26 cellular contexts compared by ENCODE assay signal in the genomic region with DNA sequence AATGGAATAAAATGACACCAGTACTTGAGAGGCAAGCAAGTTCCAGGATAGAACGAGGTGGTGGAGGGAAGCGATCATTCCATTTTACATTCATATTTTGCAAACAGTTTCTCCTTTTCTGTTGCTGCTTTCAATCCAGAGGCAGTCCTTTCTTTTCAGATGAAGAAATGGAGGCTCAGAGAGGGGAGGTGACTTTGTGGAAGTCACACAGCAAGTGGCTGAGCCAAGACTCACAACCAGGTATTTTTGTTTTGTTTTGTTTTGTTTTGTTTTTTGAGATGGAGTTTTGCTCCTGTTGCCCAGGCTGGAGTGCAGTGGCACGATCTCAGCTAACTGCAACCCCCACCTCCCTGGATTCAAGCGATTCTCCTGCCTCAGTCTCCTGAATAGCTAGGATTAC. TPM values are rescaled to one million over a fixed set of nuclear protein-coding genes. Genes with fewer than 3 reads are reported as not detected.
"Had no signal": no experiment of that assay in that cellular context is flagged by ENCODE, and none has a peak within 500 bp of the region (broad histone marks: within the 10 kb centered on the region; RNA-seq: fewer than 3 reads in every experiment).

No MANE protein-coding gene starts in this region.

- FAIRE-seq: HTR-8/SVneo, RCC 7860 had no signal

- H3K4me3 ChIP-seq: SJSA1, SK-N-MC had no signal

- DNase-seq: IMR-90, Kasumi-1, MM.1S, NCI-H1092 treated with DMSO at 0.1 percent for 48 hours, NCI-H1436, NCI-H187, NCI-H2029, NCI-H2081 treated with DMSO at 0.1 percent for 48 hours, NCI-H2171, NCI-H226, NCI-H446, NCI-H510A, NCI-H524 treated with DMSO at 0.1 percent for 48 hours, NCI-H69, NCI-H774, Right ventricle myocardium superior, RPMI8226, SIG-M5, SW 1271 had no signal

- H3K9ac ChIP-seq: KMS-11 had no signal

- H3K27ac ChIP-seq: HL-60, KMS-11, SJSA1, SK-N-MC had no signal

- H3K9me3 ChIP-seq: SJSA1 had no signal

- H3K36me3 ChIP-seq: SJSA1 had no signal

- H3K4me1 ChIP-seq: SJSA1 had no signal

- H3K4me2 ChIP-seq: KMS-11 had no signal

RNA-seq across cellular contexts. Expression of a gene that starts 29.3 kb away (rescaled TPM):
- total RNA-seq: IMR-90, M059J, Right ventricle myocardium superior, SJSA1 had no signal
- polyA plus RNA-seq: IMR-90 had no signal

RNA-seq across cellular contexts. Expression of a gene that starts 34.9 kb away (rescaled TPM):
- total RNA-seq: IMR-90, M059J, Right ventricle myocardium superior, SJSA1 had no signal
- polyA plus RNA-seq: IMR-90 had no signal

RNA-seq across cellular contexts. Expression of a gene that starts 35.3 kb away (rescaled TPM):
- total RNA-seq: IMR-90 had no signal
- polyA plus RNA-seq: IMR-90 had no signal
